16 cellular contexts compared by ENCODE assay signal in genomic region chr18:33821503-33821902, GRCh38.
DNase-seq lines count a peak whose midpoint lies in the region; ATAC-seq, FAIRE-seq and TF ChIP-seq lines count a peak whose summit lies in the region.
"Had no signal": no experiment of that assay in that cellular context is flagged by ENCODE, and none has a peak within 500 bp of the region (broad histone marks: within the 10 kb centered on the region; RNA-seq: fewer than 3 reads in every experiment).

No MANE protein-coding gene starts in this region.

- dilution Hi-C loops in keratinocyte (cut with MboI; ENCODE audit: extremely low pct_ligation_motif_present, low sequenced_read_pairs), result no loop called here

- H3K4me3 Mint-ChIP-seq in MCF 10A (ENCODE audit: unreplicated experiment), result no peak overlapping the region
- H3K4me3 Mint-ChIP-seq: activated naive CD8-positive, alpha-beta T cell treated with anti-CD3 and anti-CD28 coated beads, Interleukin-2, amount 50 U/mL, for 24 hours had no signal

- H3K9ac ChIP-seq in keratinocyte (ENCODE audit: control insufficient read depth, extremely low read depth, insufficient read depth, low read length), result no peak overlapping the region

- H3K27ac Mint-ChIP-seq in MCF 10A (ENCODE audit: low read depth, unreplicated experiment), result no peak overlapping the region
- H3K27ac Mint-ChIP-seq: activated naive CD8-positive, alpha-beta T cell treated with anti-CD3 and anti-CD28 coated beads, Interleukin-2, amount 50 U/mL, for 24 hours; H9 had no signal

- intact Hi-C loops in MCF 10A (cut with micrococcal nuclease) (no loop called here), breast epithelium (cut with DNase I; ENCODE audit: low total_unique reads) (no loop called here)

- TF ChIP-seq CTCF in MCF 10A (IDR thresholded peaks at IDR 0.05; ENCODE audit: unreplicated experiment) (no peak), breast epithelium (IDR thresholded peaks at IDR 0.05) (no peak), cardiac fibroblast (IDR thresholded peaks at IDR 0.05; ENCODE audit: low read depth, low read length) (no peak), keratinocyte (optimal IDR thresholded peaks at IDR 0.05 in 1 of 3, IDR thresholded peaks at IDR 0.05 in 1 of 3, conservative IDR thresholded peaks at IDR 0.05 in 1 of 3; ENCODE audit: extremely low read depth in 1 of 3, insufficient read depth in 2 of 3, low read length in 3 of 3) (no peak)

- H3K4me3 ChIP-seq in breast epithelium (no peak overlapping the region), cardiac fibroblast (replicated peaks in 1 of 2; ENCODE audit: low read depth in 2 of 2, low read length in 2 of 2) (no peak overlapping the region), keratinocyte (ENCODE audit: control insufficient read depth in 2 of 3, extremely low read depth in 1 of 3, insufficient read depth in 2 of 3, low read depth in 1 of 3, low read length in 3 of 3) (no peak overlapping the region)
- H3K4me3 ChIP-seq: lower lobe of right lung had no signal

- CTCF ChIA-PET in MCF 10A (lab: Yijun Ruan, JAX), result interaction anchor here (0.6 to 1.7 kb wide), 2 partner anchors 18 to 86 kb away, joined by 3 to 7 read pairs; no protein-coding TSS in a partner anchor

- no peak overlapping the region for H2AFZ ChIP-seq in keratinocyte (ENCODE audit: control insufficient read depth, low read length)

- no peak for ATAC-seq in HG03095 (IDR thresholded peaks at IDR 0.05; ENCODE audit: unreplicated experiment)
- ATAC-seq in HG03045 (IDR thresholded peaks at IDR 0.05; ENCODE audit: unreplicated experiment), result no peak
- ATAC-seq: activated naive CD8-positive, alpha-beta T cell treated with anti-CD3 and anti-CD28 coated beads, Interleukin-2, amount 50 U/mL, for 24 hours; lower lobe of right lung had no signal

- no peak overlapping the region for H3K27ac ChIP-seq in breast epithelium
- no peak overlapping the region for H3K27ac ChIP-seq in keratinocyte (ENCODE audit: control insufficient read depth, insufficient read depth, low read length)
- H3K27ac ChIP-seq: lower lobe of right lung had no signal

- BruUV-seq in MCF 10A (replicated peaks; lab: Mats Ljungman, UMichigan), result no TSS peak

- H3K9me3 Mint-ChIP-seq in MCF 10A (ENCODE audit: unreplicated experiment), result peaks cover 41% of the 10 kb centered on the region

- no peaks in the 10 kb centered on the region for H3K9me1 ChIP-seq in keratinocyte (ENCODE audit: control insufficient read depth, extremely low read depth, insufficient read depth, low read length)

- H3K9me3 ChIP-seq in breast epithelium (no peaks in the 10 kb centered on the region), keratinocyte (ENCODE audit: control insufficient read depth, low read depth, low read length) (no peaks in the 10 kb centered on the region)
- H3K9me3 ChIP-seq: lower lobe of right lung had no signal

- no peaks in the 10 kb centered on the region for H4K20me1 ChIP-seq in keratinocyte (ENCODE audit: control insufficient read depth, extremely low read depth, insufficient read depth, low read length)

- no peak for TF ChIP-seq POLR2A in breast epithelium (IDR thresholded peaks at IDR 0.05)

- no peak overlapping the region for H3K4me2 ChIP-seq in keratinocyte (ENCODE audit: control insufficient read depth, extremely low read depth, insufficient read depth, low read depth, low read length)

- H3K4me1 ChIP-seq in breast epithelium (no peaks in the 10 kb centered on the region), keratinocyte (ENCODE audit: control insufficient read depth, extremely low read depth, insufficient read depth, low read length) (peaks cover 13% of the 10 kb centered on the region)
- H3K4me1 ChIP-seq: lower lobe of right lung had no signal

- H3K27me3 Mint-ChIP-seq in MCF 10A (ENCODE audit: insufficient read depth, unreplicated experiment), result no peaks in the 10 kb centered on the region
- H3K27me3 Mint-ChIP-seq: activated naive CD8-positive, alpha-beta T cell treated with anti-CD3 and anti-CD28 coated beads, Interleukin-2, amount 50 U/mL, for 24 hours had no signal

- H3K27me3 ChIP-seq in breast epithelium (no peaks in the 10 kb centered on the region), keratinocyte (ENCODE audit: control insufficient read depth, extremely low read depth, insufficient read depth, low read length) (no peaks in the 10 kb centered on the region)

- FAIRE-seq in keratinocyte (lab: Jason Lieb, UNC), result peak; percentile 51

- POLR2A ChIA-PET in MCF 10A (lab: Yijun Ruan, JAX), result interaction anchor here (0.5 kb wide), 1 partner anchor 13 kb away, joined by 4 read pairs; no protein-coding TSS in a partner anchor

- no peaks in the 10 kb centered on the region for H3K36me3 Mint-ChIP-seq in MCF 10A (ENCODE audit: insufficient read depth, unreplicated experiment)

- H3K36me3 ChIP-seq in breast epithelium (no peaks in the 10 kb centered on the region), keratinocyte (ENCODE audit: control insufficient read depth in 2 of 2, extremely low read depth in 1 of 2, insufficient read depth in 2 of 2, low read length in 2 of 2) (no peaks in the 10 kb centered on the region)
- H3K36me3 ChIP-seq: lower lobe of right lung had no signal

- peaks cover 4% of the 10 kb centered on the region for H3K4me1 Mint-ChIP-seq in MCF 10A (ENCODE audit: insufficient read depth, unreplicated experiment)
- H3K4me1 Mint-ChIP-seq: activated naive CD8-positive, alpha-beta T cell treated with anti-CD3 and anti-CD28 coated beads, Interleukin-2, amount 50 U/mL, for 24 hours had no signal

- DNase-seq in MCF 10A (ENCODE audit: unreplicated experiment) (peak; percentile 66), breast epithelium (ENCODE audit: low spot score in 2 of 2) (no peak), cardiac fibroblast (ENCODE audit: low read depth in 2 of 2) (peak; percentile 17 to 77), keratinocyte (ENCODE audit: low read depth, low spot score) (peak; percentile 7), middle frontal gyrus (ENCODE audit: extremely low spot score, low spot score) (no peak), NCI-H1092 (lab: John Stamatoyannopoulos, UW) (no peak)
- DNase-seq: activated CD4-positive, CD25-positive, alpha-beta regulatory T cell treated with anti-CD3 and anti-CD28 coated beads, Interleukin-2, amount 50 U/mL, for 72 hours; activated naive CD8-positive, alpha-beta T cell treated with anti-CD3 and anti-CD28 coated beads, Interleukin-2, amount 50 U/mL, for 24 hours; activated T-cell treated with anti-CD3 and anti-CD28 coated beads for 4 hours; effector CD8-positive, alpha-beta T cell; H9; hypothalamus; lower lobe of right lung; T-helper 1 cell had no signal

- no peaks in the 10 kb centered on the region for H3K79me2 ChIP-seq in keratinocyte (ENCODE audit: control insufficient read depth, insufficient read depth, low read length)

Comparison
In these comparisons a context has a peak if more than half of its experiments do, and no peak if none do; other contexts are left out.
1. DNase-seq: peak in MCF 10A (single experiment), cardiac fibroblast (2 of 2) and keratinocyte (single experiment); none in breast epithelium (0 of 2), middle frontal gyrus (single experiment) and NCI-H1092 (single experiment).